In the genomic region with DNA sequence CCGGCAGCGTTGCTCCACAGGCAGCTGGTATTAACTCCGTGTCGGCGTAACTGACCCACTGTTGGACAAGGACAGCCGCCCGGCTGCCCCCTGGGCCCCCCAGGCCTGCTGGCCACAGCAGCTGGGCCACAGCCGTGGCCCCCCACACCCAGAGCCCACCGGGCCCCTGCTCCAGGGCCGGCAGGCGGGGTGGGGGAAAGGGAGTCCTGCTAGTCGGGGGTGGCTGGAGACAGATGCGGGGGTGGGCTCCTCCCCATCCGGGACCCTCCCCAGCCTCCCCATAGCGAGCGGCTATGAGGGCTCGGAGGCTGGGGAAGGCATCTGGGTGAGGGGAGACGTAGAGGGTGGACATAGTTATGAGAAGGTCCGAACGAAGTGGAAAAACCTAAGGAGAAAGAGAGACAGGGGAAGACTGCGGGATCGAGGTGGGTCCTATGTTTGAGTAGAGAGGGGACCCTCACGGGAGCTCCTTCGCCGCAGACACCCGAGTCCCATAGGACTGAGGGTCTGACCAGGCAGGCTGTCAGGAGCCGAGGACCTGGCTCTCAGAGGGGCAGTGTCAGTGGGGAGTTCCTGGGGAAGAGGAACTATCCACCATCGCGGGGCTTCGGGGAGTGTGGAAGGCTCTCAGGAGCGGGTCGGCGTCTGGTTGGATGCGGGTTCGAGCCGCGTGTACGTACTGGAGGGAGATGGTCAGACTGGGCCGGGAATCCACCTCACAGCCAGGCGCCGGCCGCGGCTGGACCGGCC, we compare ENCODE assay signal across 8 cellular contexts. TPM values are rescaled to one million over a fixed set of nuclear protein-coding genes. Genes with fewer than 3 reads are reported as not detected.
A peak's percentile ranks its signal among the peaks of the same experiment; 100 is the strongest.
DNase-seq lines count a peak whose midpoint lies in the region; ATAC-seq, FAIRE-seq and TF ChIP-seq lines count a peak whose summit lies in the region.

No MANE protein-coding gene starts in this region.

- 0 to 2% (median 1%) methylated on average over 36 to 44 of the region's 44 CpGs for WGBS in stomach, 5 donors

- H3K4me3 ChIP-seq in AG04449 (ENCODE audit: low read depth, low read length) = peak overlapping the region; percentile 68
- no peak overlapping the region for H3K4me3 ChIP-seq in KMS-11 (IDR thresholded peaks at IDR 0.05; ENCODE audit: insufficient read depth, low read depth, low read length)
- H3K4me3 ChIP-seq in astrocyte of the spinal cord (ENCODE audit: low read depth, low read length) = peak overlapping the region; percentile 69
- H3K4me3 ChIP-seq in keratinocyte (ENCODE audit: control insufficient read depth in 2 of 3, extremely low read depth in 1 of 3, insufficient read depth in 2 of 3, low read depth in 1 of 3, low read length in 3 of 3) = peak overlapping the region; percentile 78 to 90 (median 80)
- H3K4me3 ChIP-seq in stomach = peak overlapping the region; percentile 73 to 90 (median 88)

- FAIRE-seq in keratinocyte (lab: Jason Lieb, UNC) = no peak

- peak overlapping the region; percentile 95 for H3K9ac ChIP-seq in KMS-11
- H3K9ac ChIP-seq in keratinocyte (ENCODE audit: control insufficient read depth, extremely low read depth, insufficient read depth, low read length) = peak overlapping the region; percentile 98

- intact Hi-C loops in stomach (cut with DNase I; ENCODE audit: low total_unique reads) = no loop called here

- H2AFZ ChIP-seq in KMS-11 (ENCODE audit: low read depth) (peak overlapping the region; percentile 67; the same call in 1 of the 2 replicates), keratinocyte (ENCODE audit: control insufficient read depth, low read length) (peak overlapping the region; percentile 58)

- CTCF ChIA-PET in AG04449 (lab: Yijun Ruan, JAX) = interaction anchor here (0.7 to 5.3 kb wide), 10 partner anchors 8 to 114 kb away, joined by 3 to 57 read pairs (median 5); partner anchors contain the start of genes HSPA1B, LSM2 and LY6G5C

- H3K27ac ChIP-seq in KMS-11 (peak overlapping the region; percentile 82), keratinocyte (ENCODE audit: control insufficient read depth, insufficient read depth, low read length) (peak overlapping the region; percentile 91), stomach (peak overlapping the region; percentile 89 to 100 (median 98))

- H3K4me2 ChIP-seq in KMS-11 (peak overlapping the region; percentile 99), keratinocyte (ENCODE audit: control insufficient read depth, extremely low read depth, insufficient read depth, low read depth, low read length) (peak overlapping the region; percentile 72)

- in situ Hi-C loops in astrocyte of the spinal cord (cut with HindIII; ENCODE audit: low sequenced_read_pairs) = no loop called here

- H4K20me1 ChIP-seq in KMS-11 (ENCODE audit: insufficient read depth) (no peaks in the 10 kb centered on the region), keratinocyte (ENCODE audit: control insufficient read depth, extremely low read depth, insufficient read depth, low read length) (no peaks in the 10 kb centered on the region)

- POLR2A ChIA-PET in AG04449 (lab: Yijun Ruan, JAX) = interaction anchor here (0.8 to 2.4 kb wide), 12 partner anchors 11 to 92 kb away, joined by 3 to 17 read pairs (median 4); partner anchors contain the start of genes ABHD16A, CLIC1, HSPA1A and HSPA1B

- H3K27me3 ChIP-seq in KMS-11 (ENCODE audit: insufficient read depth, low read depth) = no peaks in the 10 kb centered on the region
- H3K27me3 ChIP-seq in keratinocyte (ENCODE audit: control insufficient read depth, extremely low read depth, insufficient read depth, low read length) = no peaks in the 10 kb centered on the region
- H3K27me3 ChIP-seq in stomach = no peaks in the 10 kb centered on the region

- H3K36me3 ChIP-seq in KMS-11 (ENCODE audit: insufficient read depth) = no peaks in the 10 kb centered on the region; the same call in 1 of the 2 replicates
- peaks cover 8 to 23% of the 10 kb centered on the region in 2 experiments for H3K36me3 ChIP-seq in keratinocyte (ENCODE audit: control insufficient read depth in 2 of 2, extremely low read depth in 1 of 2, insufficient read depth in 2 of 2, low read length in 2 of 2)
- peaks cover 11 to 40% (median 32%) of the 10 kb centered on the region in 4 donors for H3K36me3 ChIP-seq in stomach

- TF ChIP-seq EP300 in stomach (IDR thresholded peaks at IDR 0.05) = no peak

- H3K79me2 ChIP-seq in KMS-11 (ENCODE audit: insufficient read depth, low read depth) = peaks cover 37% of the 10 kb centered on the region
- peaks cover 33% of the 10 kb centered on the region for H3K79me2 ChIP-seq in keratinocyte (ENCODE audit: control insufficient read depth, insufficient read depth, low read length)

- no peaks in the 10 kb centered on the region for H3K9me1 ChIP-seq in keratinocyte (ENCODE audit: control insufficient read depth, extremely low read depth, insufficient read depth, low read length)

- ATAC-seq in GM18909 (IDR thresholded peaks at IDR 0.05; ENCODE audit: poor library complexity, unreplicated experiment) (peak; percentile 18), HG03469 (IDR thresholded peaks at IDR 0.05; ENCODE audit: unreplicated experiment) (no peak)

- DNase-seq in AG04449 (ENCODE audit: low read depth, low spot score) (no peak), astrocyte of the spinal cord (ENCODE audit: low read depth, low spot score) (peak; percentile 55), keratinocyte (ENCODE audit: low read depth, low spot score) (no peak), stomach (no peak), CD1c-positive myeloid dendritic cell (ENCODE audit: extremely low spot score) (no peak)

- peaks cover 37% of the 10 kb centered on the region for H3K4me1 ChIP-seq in KMS-11 (ENCODE audit: low read depth, poor library complexity, severe bottlenecking)
- H3K4me1 ChIP-seq in keratinocyte (ENCODE audit: control insufficient read depth, extremely low read depth, insufficient read depth, low read length) = peaks cover 32% of the 10 kb centered on the region
- peaks cover 12 to 41% (median 30%) of the 10 kb centered on the region in 4 donors for H3K4me1 ChIP-seq in stomach

- TF ChIP-seq CTCF in AG04449 (IDR thresholded peaks at IDR 0.05; ENCODE audit: insufficient read depth, low read length, missing control alignments) (no peak), KMS-11 (conservative IDR thresholded peaks at IDR 0.05; ENCODE audit: low read depth, low read length) (no peak), astrocyte of the spinal cord (IDR thresholded peaks at IDR 0.05; ENCODE audit: low read depth, low read length) (no peak), keratinocyte (optimal IDR thresholded peaks at IDR 0.05 in 1 of 3, IDR thresholded peaks at IDR 0.05 in 1 of 3, conservative IDR thresholded peaks at IDR 0.05 in 1 of 3; ENCODE audit: extremely low read depth in 1 of 3, insufficient read depth in 2 of 3, low read length in 3 of 3) (no peak), stomach (IDR thresholded peaks at IDR 0.05) (no peak)

- H3K9me3 ChIP-seq in keratinocyte (ENCODE audit: control insufficient read depth, low read depth, low read length) = no peaks in the 10 kb centered on the region
- H3K9me3 ChIP-seq in stomach = no peaks in the 10 kb centered on the region

- TF ChIP-seq POLR2A in stomach (IDR thresholded peaks at IDR 0.05) = no peak

- dilution Hi-C loops in keratinocyte (cut with MboI; ENCODE audit: extremely low pct_ligation_motif_present, low sequenced_read_pairs) = no loop called here

RNA-seq across cellular contexts. Expression of gene VARS1, which starts 0.5 kb away (rescaled TPM):
- polyA plus RNA-seq in keratinocyte (17.2 to 57.2 TPM (median 26.3 TPM) in 3 replicates), stomach (10 to 100 TPM; 11.0 to 31.8 (median 27.7) TPM)
- 44.1 TPM for polyA plus RNA-seq in keratinocyte (2011; ENCODE audit: low read depth)
- 27.8 and 40.9 TPM in 2 replicates for polyA plus RNA-seq in keratinocyte (2011; cell fraction: cytosol; rRNA removed)
- 85.5 and 95.4 TPM in 2 replicates for polyA plus RNA-seq in keratinocyte (2011; cell fraction: nucleus; rRNA removed)
- 61.7 and 103 TPM in 2 replicates for polyA plus RNA-seq in keratinocyte (2012; ENCODE audit: low replicate concordance)
- 55.0 to 361 TPM (median 75.6 TPM) in 3 replicates for polyA minus RNA-seq in keratinocyte
- polyA minus RNA-seq in keratinocyte (2011; cell fraction: cytosol; rRNA and poly(A)+ RNA removed) = 101 TPM
- 84.8 and 88.7 TPM in 2 replicates for polyA minus RNA-seq in keratinocyte (2011; cell fraction: nucleus; rRNA and poly(A)+ RNA removed)
- 10 to 100 TPM; 21.6 to 56.5 (median 24.1) TPM for total RNA-seq in stomach

RNA-seq across cellular contexts. Expression of gene LSM2, which starts 11.7 kb away (rescaled TPM):
- polyA plus RNA-seq in keratinocyte (34.4 to 84.1 TPM (median 46.5 TPM) in 3 replicates), stomach (10 to 100 TPM; 45.2 to 55.8 (median 50.4) TPM)
- polyA plus RNA-seq in keratinocyte (2011; ENCODE audit: low read depth) = 18.7 TPM
- polyA plus RNA-seq in keratinocyte (2011; cell fraction: cytosol; rRNA removed) = 65.3 and 72.5 TPM in 2 replicates
- 14.3 and 16.3 TPM in 2 replicates for polyA plus RNA-seq in keratinocyte (2011; cell fraction: nucleus; rRNA removed)
- 44.6 and 69.2 TPM in 2 replicates for polyA plus RNA-seq in keratinocyte (2012; ENCODE audit: low replicate concordance)
- 33.6 to 70.1 TPM (median 49.5 TPM) in 3 replicates for polyA minus RNA-seq in keratinocyte
- polyA minus RNA-seq in keratinocyte (2011; cell fraction: cytosol; rRNA and poly(A)+ RNA removed) = 27.6 TPM
- polyA minus RNA-seq in keratinocyte (2011; cell fraction: nucleus; rRNA and poly(A)+ RNA removed) = 4.2 and 6.5 TPM in 2 replicates
- total RNA-seq in stomach = 10 to 100 TPM in 3 of 5 donors, 1 to 10 TPM in 1, not detected in 1; 6.7 to 34.5 (median 11.4) TPM

RNA-seq across cellular contexts. Expression of gene VWA7, which starts 17.9 kb away (rescaled TPM):
- polyA plus RNA-seq in keratinocyte = 0.32 to 0.47 TPM (median 0.33 TPM) in 3 replicates
- 0.12 TPM for polyA plus RNA-seq in keratinocyte (2011; ENCODE audit: low read depth)
- polyA plus RNA-seq in keratinocyte (2011; cell fraction: cytosol; rRNA removed) = 0.28 and 0.31 TPM in 2 replicates
- polyA plus RNA-seq in keratinocyte (2011; cell fraction: nucleus; rRNA removed) = 1.6 and 1.8 TPM in 2 replicates
- polyA plus RNA-seq in keratinocyte (2012; ENCODE audit: low replicate concordance) = 0.68 and 0.72 TPM in 2 replicates
- 0.16 to 2.3 TPM (median 1.3 TPM) in 3 replicates for polyA minus RNA-seq in keratinocyte
- polyA minus RNA-seq in keratinocyte (2011; cell fraction: cytosol; rRNA and poly(A)+ RNA removed) = 0.96 TPM
- polyA minus RNA-seq in keratinocyte (2011; cell fraction: nucleus; rRNA and poly(A)+ RNA removed) = 0.93 and 0.95 TPM in 2 replicates
- 10 to 100 TPM in 1 of 5 donors, 1 to 10 TPM in 3, not detected in 1; 4.2 to 18.3 (median 7.5) TPM for total RNA-seq in stomach
- 1 to 10 TPM; 1.3 to 1.4 (median 1.4) TPM for polyA plus RNA-seq in stomach

RNA-seq across cellular contexts. Expression of gene HSPA1L, which starts 20.0 kb away (rescaled TPM):
- polyA plus RNA-seq in keratinocyte = 0.31 to 0.60 TPM (median 0.54 TPM) in 3 replicates
- polyA plus RNA-seq in keratinocyte (2011; ENCODE audit: low read depth) = 1.1 TPM
- polyA plus RNA-seq in keratinocyte (2011; cell fraction: cytosol; rRNA removed) = 0.30 and 0.49 TPM in 2 replicates
- polyA plus RNA-seq in keratinocyte (2011; cell fraction: nucleus; rRNA removed) = 0.61 and 0.88 TPM in 2 replicates
- 0.47 and 0.97 TPM in 2 replicates for polyA plus RNA-seq in keratinocyte (2012; ENCODE audit: low replicate concordance)
- 0.35 to 0.82 TPM (median 0.73 TPM) in 3 replicates for polyA minus RNA-seq in keratinocyte
- not detected for polyA minus RNA-seq in keratinocyte (2011; cell fraction: cytosol; rRNA and poly(A)+ RNA removed)
- polyA minus RNA-seq in keratinocyte (2011; cell fraction: nucleus; rRNA and poly(A)+ RNA removed) = 1.2 TPM in 1 of 2 replicates, not detected in the other
- total RNA-seq in stomach = 1 to 10 TPM in 2 of 5 donors, not detected in 3; 1.1 to 1.7 TPM
- polyA plus RNA-seq in stomach = under 1 TPM; 0.46 to 0.98 (median 0.75) TPM

RNA-seq across cellular contexts. Expression of gene HSPA1A, which starts 20.3 kb away (rescaled TPM):
- 95.5 to 142 TPM (median 110 TPM) in 3 replicates for polyA plus RNA-seq in keratinocyte
- 543 TPM for polyA plus RNA-seq in keratinocyte (2011; ENCODE audit: low read depth)
- 58.1 and 98.7 TPM in 2 replicates for polyA plus RNA-seq in keratinocyte (2011; cell fraction: cytosol; rRNA removed)
- 269 and 283 TPM in 2 replicates for polyA plus RNA-seq in keratinocyte (2011; cell fraction: nucleus; rRNA removed)
- polyA plus RNA-seq in keratinocyte (2012; ENCODE audit: low replicate concordance) = 215 and 387 TPM in 2 replicates
- polyA minus RNA-seq in keratinocyte = 56.7 to 205 TPM (median 64.7 TPM) in 3 replicates
- polyA minus RNA-seq in keratinocyte (2011; cell fraction: cytosol; rRNA and poly(A)+ RNA removed) = 139 TPM
- 212 and 216 TPM in 2 replicates for polyA minus RNA-seq in keratinocyte (2011; cell fraction: nucleus; rRNA and poly(A)+ RNA removed)
- total RNA-seq in stomach = 100 to 1,000 TPM in 3 of 5 donors, 10 to 100 TPM in 2; 68.8 to 124 (median 113) TPM
- polyA plus RNA-seq in stomach = 100 to 1,000 TPM in 1 of 3 donors, 10 to 100 TPM in 2; 51.1 to 107 (median 64.8) TPM
